In the genomic region with DNA sequence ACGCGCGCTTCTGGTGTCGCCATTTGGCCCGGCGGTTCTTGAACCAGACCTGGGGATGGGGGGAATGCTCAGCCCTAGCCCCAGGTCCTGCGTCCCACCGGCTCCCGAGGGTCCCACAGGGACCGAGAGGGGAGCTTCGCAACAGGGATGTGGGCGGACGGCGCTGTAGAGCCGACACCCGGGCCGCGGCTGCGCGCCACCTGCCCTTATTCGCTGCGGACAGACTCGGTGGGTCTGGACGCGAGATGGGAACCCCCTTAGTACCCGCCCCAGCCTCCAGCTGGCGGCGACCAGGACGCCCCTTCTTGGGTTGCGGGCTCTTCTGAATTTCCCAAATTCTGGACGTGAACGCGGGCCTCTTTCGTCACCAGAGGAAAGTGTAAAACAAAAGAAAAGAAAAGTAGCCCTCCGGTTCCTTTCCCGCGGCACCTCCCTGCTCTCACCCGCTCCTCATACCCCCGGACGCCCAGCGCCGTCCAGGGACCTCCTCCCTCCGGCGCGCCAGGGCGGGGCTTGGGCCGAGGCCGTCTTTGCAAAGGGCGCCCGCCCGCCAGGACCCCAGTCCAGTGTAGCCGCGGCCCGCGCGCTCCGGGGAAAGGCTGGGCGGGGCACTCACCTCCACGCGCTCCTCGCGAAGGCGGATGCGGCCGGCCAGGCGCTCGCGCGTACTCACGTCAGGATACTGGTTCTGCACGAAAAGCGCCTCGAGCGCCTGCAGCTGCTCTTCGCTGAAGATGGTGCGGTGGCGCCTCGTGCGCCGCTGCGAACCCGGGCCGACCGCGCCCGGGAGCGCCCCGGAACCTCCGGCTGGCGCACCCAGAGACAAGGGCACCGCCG, we compare ENCODE assay signal across 10 cellular contexts. TPM values are rescaled to one million over a fixed set of nuclear protein-coding genes. Genes with fewer than 3 reads are reported as not detected.
A peak's percentile ranks its signal among the peaks of the same experiment; 100 is the strongest.
DNase-seq lines count a peak whose midpoint lies in the region; TF ChIP-seq lines count a peak whose summit lies in the region.
"Had no signal": no experiment of that assay in that cellular context is flagged by ENCODE, and none has a peak within 500 bp of the region (broad histone marks: within the 10 kb centered on the region; RNA-seq: fewer than 3 reads in every experiment).

No MANE protein-coding gene starts in this region.

- intact Hi-C loops in esophagus muscularis mucosa (cut with DNase I): no loop called here
- intact Hi-C loops in spleen (cut with DNase I; ENCODE audit: low total_unique reads): loop anchor here (10.0 kb wide), 1 partner anchor 326 kb away; the partner anchor contains the start of genes CDC45 and UFD1
- intact Hi-C loops in head of caudate nucleus (cut with DNase I): loop anchor here (10.0 kb wide), 2 partner anchors 296 to 486 kb away; partner anchors contain the start of gene C22orf39

- TF ChIP-seq CTCF in esophagus muscularis mucosa (IDR thresholded peaks at IDR 0.05) (no peak), spleen (IDR thresholded peaks at IDR 0.05 in 8 of 11, conservative IDR thresholded peaks at IDR 0.05 in 3 of 11) (no peak)

- H3K4me3 ChIP-seq in H7 (ENCODE audit: insufficient read depth, low read depth, low read length) (peak overlapping the region; percentile 43), esophagus muscularis mucosa (peak overlapping the region; percentile 13 to 47 (median 34)), spleen (peak overlapping the region; percentile 6 to 66 (median 37))

- H3K4me1 ChIP-seq in esophagus muscularis mucosa (peaks cover 8 to 25% (median 18%) of the 10 kb centered on the region in 4 donors), spleen (peaks cover 0 to 33% (median 16%) of the 10 kb centered on the region in 6 donors)

- TF ChIP-seq EP300 in esophagus muscularis mucosa (IDR thresholded peaks at IDR 0.05): no peak

- H3K9me3 ChIP-seq in esophagus muscularis mucosa (peaks cover 0 to 6% (median 0%) of the 10 kb centered on the region in 4 donors), spleen (peaks cover 0 to 14% (median 0%) of the 10 kb centered on the region in 8 donors)

- H3K36me3 ChIP-seq in H7 (replicated peaks; ENCODE audit: control insufficient read depth, insufficient read depth, low read length) (no peaks in the 10 kb centered on the region), esophagus muscularis mucosa (no peaks in the 10 kb centered on the region), spleen (no peaks in the 10 kb centered on the region)

- TF ChIP-seq POLR2A in esophagus muscularis mucosa (IDR thresholded peaks at IDR 0.05; ENCODE audit: low read depth) (no peak), spleen (IDR thresholded peaks at IDR 0.05) (no peak)

- H3K27ac ChIP-seq in esophagus muscularis mucosa (replicated peaks in 1 of 4) (no peak overlapping the region), spleen (no peak overlapping the region)

- DNase-seq in H7 (peak; percentile 91), T-helper 2 cell (peak in 3 of 5 experiments; percentile 19 to 79 (median 24)), esophagus muscularis mucosa (ENCODE audit: extremely low spot score) (no peak), spleen (peak; percentile 76), NCI-H446 (lab: John Stamatoyannopoulos, UW) (no peak), NCI-H1092 (lab: John Stamatoyannopoulos, UW) (no peak), head of caudate nucleus (no peak), midbrain (lab: John Stamatoyannopoulos, UW) (no peak)

- peaks cover 70% of the 10 kb centered on the region for H3K27me3 ChIP-seq in H7 (ENCODE audit: control insufficient read depth, insufficient read depth, low read length)
- peaks cover 0 to 65% (median 19%) of the 10 kb centered on the region in 4 donors for H3K27me3 ChIP-seq in esophagus muscularis mucosa
- H3K27me3 ChIP-seq in spleen (replicated peaks in 1 of 7): peaks cover 6 to 74% (median 49%) of the 10 kb centered on the region in 7 donors

- 2% methylated on average over 33 of the region's 92 CpGs for WGBS in esophagus muscularis mucosa
- WGBS in spleen, 5 donors: 4 to 10% (median 4%) methylated on average over 14 to 92 of the region's 92 CpGs

RNA-seq across cellular contexts. Expression of gene GSC2, which starts 0.8 kb away (rescaled TPM):
- 0.78 TPM in 1 of 2 replicates, not detected in the other for total RNA-seq in H7 (2014; rRNA removed; shearing (Covaris generic))
- total RNA-seq in esophagus muscularis mucosa: not detected
- total RNA-seq in spleen: not detected
- not detected for polyA plus RNA-seq in spleen
- total RNA-seq: liver, M059J had no signal
- polyA plus RNA-seq: liver had no signal

RNA-seq across cellular contexts. Expression of gene ESS2, which starts 4.8 kb away (rescaled TPM):
- total RNA-seq in H7 (2014; rRNA removed; shearing (Covaris generic)): 17.6 and 28.4 TPM in 2 replicates
- 10 to 100 TPM; 11.2 to 21.9 (median 19.9) TPM for total RNA-seq in esophagus muscularis mucosa
- total RNA-seq in spleen: 10 to 100 TPM; 13.4 to 21.3 (median 16.4) TPM
- 10 to 100 TPM; 13.2 to 17.3 (median 16.9) TPM for polyA plus RNA-seq in spleen

RNA-seq across cellular contexts. Expression of gene TSSK2, which starts 18.2 kb away (rescaled TPM):
- total RNA-seq in H7 (2014; rRNA removed; shearing (Covaris generic)): not detected in 2 replicates
- not detected for total RNA-seq in esophagus muscularis mucosa
- not detected for total RNA-seq in spleen
- under 1 TPM in 2 of 3 donors, not detected in 1; 0.03 to 0.06 TPM for polyA plus RNA-seq in spleen
- total RNA-seq: M059J had no signal
- polyA plus RNA-seq: liver had no signal

RNA-seq across cellular contexts. Expression of gene DGCR2, which starts 27.1 kb away (rescaled TPM):
- 60.1 and 72.4 TPM in 2 replicates for total RNA-seq in H7 (2014; rRNA removed; shearing (Covaris generic))
- total RNA-seq in esophagus muscularis mucosa (10 to 100 TPM; 45.7 to 79.6 (median 65.4) TPM), spleen (10 to 100 TPM; 40.4 to 60.7 (median 51.3) TPM)
- polyA plus RNA-seq in spleen: 10 to 100 TPM in 2 of 3 donors, 1 to 10 TPM in 1; 9.5 to 26.0 (median 11.8) TPM

RNA-seq across cellular contexts. Expression of gene SLC25A1, which starts 29.3 kb away (rescaled TPM):
- 171 and 188 TPM in 2 replicates for total RNA-seq in H7 (2014; rRNA removed; shearing (Covaris generic))
- total RNA-seq in esophagus muscularis mucosa (10 to 100 TPM; 57.3 to 88.9 (median 71.8) TPM), spleen (10 to 100 TPM; 32.5 to 47.5 (median 36.0) TPM)
- polyA plus RNA-seq in spleen: 10 to 100 TPM; 23.5 to 59.7 (median 26.1) TPM

Comparison
In these comparisons a context has a peak if more than half of its experiments do, and no peak if none do; other contexts are left out.
1. DNase-seq: peak in H7 (single experiment), T-helper 2 cell (3 of 5) and spleen (single experiment); none in esophagus muscularis mucosa (single experiment), NCI-H446 (0 of 2), NCI-H1092 (single experiment), head of caudate nucleus (0 of 42) and midbrain (single experiment).
2. Peak in every context shown above with its lines, with median percentiles within 50 percentile points of each other: H3K4me3 ChIP-seq.